Comparison of ENCODE assay signal across 8 cellular contexts in the genomic region with DNA sequence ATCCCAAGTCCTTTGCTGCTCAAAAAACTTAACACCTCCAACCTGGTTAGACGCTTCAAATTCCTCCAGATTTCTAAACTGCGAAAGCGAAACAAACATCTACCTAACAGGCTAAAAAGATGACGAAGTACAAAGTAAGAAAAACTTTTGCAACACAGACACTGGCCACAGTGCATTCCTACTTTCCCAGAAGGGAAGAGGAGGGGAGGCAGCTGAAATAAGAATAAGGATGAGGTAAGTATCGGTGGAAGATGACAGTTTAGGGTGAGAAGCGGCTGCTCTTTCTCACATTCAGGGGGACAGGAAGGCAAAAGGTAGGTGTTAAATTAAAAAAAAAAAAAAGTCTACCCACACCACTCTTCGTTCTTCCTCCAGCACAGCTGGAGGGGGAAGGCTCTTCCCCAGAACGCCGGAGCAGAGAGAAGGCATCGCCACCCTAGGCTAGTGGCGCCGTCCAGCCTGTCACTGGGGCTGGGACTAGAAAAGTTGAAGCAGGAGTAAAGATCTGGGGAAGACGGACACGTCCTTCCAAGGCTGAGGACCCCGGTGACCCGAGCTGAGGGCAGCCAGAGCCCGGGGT. TPM values are rescaled to one million over a fixed set of nuclear protein-coding genes. Genes with fewer than 3 reads are reported as not detected.
DNase-seq lines count a peak whose midpoint lies in the region; ATAC-seq and TF ChIP-seq lines count a peak whose summit lies in the region.

No MANE protein-coding gene starts in this region.

- peaks cover 16% of the 10 kb centered on the region for H3K27me3 ChIP-seq in HUES64 (ENCODE audit: insufficient read depth, low read length)
- H3K27me3 ChIP-seq in heart right ventricle: no peaks in the 10 kb centered on the region
- H3K27me3 ChIP-seq in rectal smooth muscle tissue (ENCODE audit: control insufficient read depth, insufficient read depth, low read length): no peaks in the 10 kb centered on the region

- peak overlapping the region; percentile 65 for H3K9ac ChIP-seq in HUES64 (ENCODE audit: low read depth, low read length)
- H3K9ac ChIP-seq in rectal smooth muscle tissue (ENCODE audit: low read length): peak overlapping the region; percentile 70

- peak; percentile 55 for DNase-seq in DMS53 (lab: John Stamatoyannopoulos, UW)
- DNase-seq in DMS53 treated with DMSO at 0.1 percent for 48 hours (lab: John Stamatoyannopoulos, UW; ENCODE audit: unreplicated experiment): no peak
- peak; percentile 22 for DNase-seq in activated naive CD4-positive, alpha-beta T cell treated with anti-CD3 and anti-CD28 coated beads, Interleukin-2, amount 50 U/mL, for 16 hours
- no peak for DNase-seq in heart right ventricle
- DNase-seq in NCI-H1694 (lab: John Stamatoyannopoulos, UW): no peak

- H3K4me3 ChIP-seq in HUES64 (ENCODE audit: low read length): peak overlapping the region; percentile 87
- peak overlapping the region; percentile 52 to 94 (median 80) for H3K4me3 ChIP-seq in heart right ventricle
- H3K4me3 ChIP-seq in rectal smooth muscle tissue (ENCODE audit: low read length): peak overlapping the region; percentile 96

- H3K4me1 ChIP-seq in HUES64 (ENCODE audit: insufficient read depth, low read length) (peaks cover 15% of the 10 kb centered on the region), heart right ventricle (peaks cover 0 to 28% (median 16%) of the 10 kb centered on the region in 9 donors), rectal smooth muscle tissue (ENCODE audit: control insufficient read depth, insufficient read depth, low read length) (peaks cover 7% of the 10 kb centered on the region)

- intact Hi-C loops in heart right ventricle (cut with DNase I): loop anchor here in 8 of 10 donors (5.0 to 10.0 kb wide), 11 partner anchors 222 to 1062 kb away; a partner anchor contains a TSS

- TF ChIP-seq CTCF in heart right ventricle (IDR thresholded peaks at IDR 0.05): no peak

- H3K36me3 ChIP-seq in HUES64 (ENCODE audit: insufficient read depth, low read length) (no peaks in the 10 kb centered on the region), heart right ventricle (no peaks in the 10 kb centered on the region), rectal smooth muscle tissue (ENCODE audit: control insufficient read depth, insufficient read depth, low read length) (no peaks in the 10 kb centered on the region)

- H3K27ac ChIP-seq in HUES64 (ENCODE audit: low read depth, low read length) (peak overlapping the region; percentile 69; the same call in 1 of the 2 replicates), heart right ventricle (peak overlapping the region; percentile 72 to 98 (median 94)), rectal smooth muscle tissue (ENCODE audit: low read depth, low read length) (peak overlapping the region; percentile 90)

- H3K9me3 ChIP-seq in HUES64 (ENCODE audit: insufficient read depth, low read depth, low read length) (no peaks in the 10 kb centered on the region), heart right ventricle (peaks cover 0 to 10% (median 0%) of the 10 kb centered on the region in 11 donors)

- peak; percentile 25 for ATAC-seq in GM21528 (IDR thresholded peaks at IDR 0.05; ENCODE audit: low FRiP score, unreplicated experiment)
- ATAC-seq in heart right ventricle: peak in 7 of 8 donors; percentile 10 to 26 (median 13)

- 1% methylated on average over 15 of the region's 17 CpGs for WGBS in HUES64
- whole genome bisulfite sequencing in heart right ventricle, 2 donors: 0 to 1% methylated on average over 17 of the region's 17 CpGs

RNA-seq across cellular contexts. Expression of a gene that starts 0.9 kb away (rescaled TPM):
- polyA plus RNA-seq in HUES64 (2013, experiment 1 of 2): 14.5 TPM
- 15.7 TPM for polyA plus RNA-seq in HUES64 (2013, experiment 2 of 2)
- total RNA-seq in heart right ventricle: 10 to 100 TPM in 6 of 10 donors, 1 to 10 TPM in 4; 8.9 to 18.1 (median 11.4) TPM
- 10 to 100 TPM; 10.5 to 26.8 TPM for polyA plus RNA-seq in heart right ventricle

Comparison
In these comparisons a context has a peak if more than half of its experiments do, and no peak if none do; other contexts are left out.
1. DNase-seq: peak in DMS53 (single experiment) and activated naive CD4-positive, alpha-beta T cell treated with anti-CD3 and anti-CD28 coated beads, Interleukin-2, amount 50 U/mL, for 16 hours (single experiment); none in DMS53 treated with DMSO at 0.1 percent for 48 hours (single experiment), heart right ventricle (0 of 2) and NCI-H1694 (single experiment).
2. Peak in every context shown above with its lines, with median percentiles within 50 percentile points of each other: H3K27ac ChIP-seq and H3K4me3 ChIP-seq.